Comparison of ENCODE assay signal across 1 cellular context in genomic region chr17:49687878-49688491, GRCh38.
TF ChIP-seq lines count a peak whose summit lies in the region.

No MANE protein-coding gene starts in this region.

TF ChIP-seq in K562, 482 proteins besides CTCF, POLR2A, EP300 and RAD21 (continued from another document):
- TF ChIP-seq ZBTB40 (IDR thresholded peaks at IDR 0.05) (0 out of 2 replicates have a peak, but pooled peaks have one; percentile 18), ZBTB40 (CRISPR knock-in tag; IDR thresholded peaks at IDR 0.05) (no peak), ZFP1 (CRISPR knock-in tag; IDR thresholded peaks at IDR 0.05) (no peak), PYGO2 (tag; IDR thresholded peaks at IDR 0.05) (no peak)
